Comparison of ENCODE assay signal across 1 cellular context in the genomic region with DNA sequence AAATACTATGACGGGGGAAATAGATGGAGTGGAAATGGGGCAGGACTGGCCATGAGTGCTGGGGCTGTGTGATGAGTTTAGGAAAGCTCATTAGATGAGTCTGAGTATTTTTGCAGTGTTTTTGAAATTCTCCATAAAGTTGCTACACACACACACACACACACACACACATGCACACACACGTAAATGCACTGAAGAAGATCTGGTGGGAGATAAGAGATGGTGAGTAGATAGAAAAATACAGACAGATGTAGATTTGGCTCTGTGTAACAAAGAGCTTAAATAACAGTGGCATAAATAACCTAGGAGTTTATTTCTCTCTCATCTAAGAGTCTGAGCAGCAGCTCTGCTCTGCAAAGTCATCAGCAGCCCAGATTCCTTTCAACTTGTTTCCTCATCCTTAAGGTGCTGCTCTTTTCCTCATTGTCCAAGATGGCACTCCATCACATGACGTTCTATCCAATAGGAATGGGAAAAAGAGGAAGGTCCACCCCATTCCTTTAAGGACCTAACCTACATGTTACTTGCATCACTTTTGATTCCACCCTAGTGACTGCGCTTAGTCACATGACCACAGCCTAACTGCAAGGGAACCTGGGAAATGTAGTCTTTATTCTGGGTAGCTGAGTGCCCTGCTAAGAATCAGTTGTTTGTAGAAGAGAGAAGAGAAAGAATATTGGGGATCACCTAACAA.
TF ChIP-seq lines count a peak whose summit lies in the region.

No MANE protein-coding gene starts in this region.

TF ChIP-seq in HepG2, 621 proteins besides CTCF, POLR2A, EP300 and RAD21 (continued from another document):
- TF ChIP-seq NCOA5 (CRISPR knock-in tag; IDR thresholded peaks at IDR 0.05): no peak
- TF ChIP-seq ZNF143 (CRISPR knock-in tag; IDR thresholded peaks at IDR 0.05): peak; percentile 86
- no peak for TF ChIP-seq ZNF326 (CRISPR knock-in tag; IDR thresholded peaks at IDR 0.05; ENCODE audit: borderline replicate concordance)
- TF ChIP-seq, protein P1, sequence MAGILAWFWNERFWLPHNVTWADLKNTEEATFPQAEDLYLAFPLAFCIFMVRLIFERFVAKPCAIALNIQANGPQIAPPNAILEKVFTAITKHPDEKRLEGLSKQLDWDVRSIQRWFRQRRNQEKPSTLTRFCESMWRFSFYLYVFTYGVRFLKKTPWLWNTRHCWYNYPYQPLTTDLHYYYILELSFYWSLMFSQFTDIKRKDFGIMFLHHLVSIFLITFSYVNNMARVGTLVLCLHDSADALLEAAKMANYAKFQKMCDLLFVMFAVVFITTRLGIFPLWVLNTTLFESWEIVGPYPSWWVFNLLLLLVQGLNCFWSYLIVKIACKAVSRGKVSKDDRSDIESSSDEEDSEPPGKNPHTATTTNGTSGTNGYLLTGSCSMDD (CRISPR knock-in tag; IDR thresholded peaks at IDR 0.05): no peak
- no peak for TF ChIP-seq CBX2 (IDR thresholded peaks at IDR 0.05; ENCODE audit: low read depth, low read length)
- no peak for TF ChIP-seq CBX2 (CRISPR knock-in tag; IDR thresholded peaks at IDR 0.05; ENCODE audit: low read depth)
- peak; percentile 96 for TF ChIP-seq THAP11 (CRISPR knock-in tag; IDR thresholded peaks at IDR 0.05)
- TF ChIP-seq HCFC1 (IDR thresholded peaks at IDR 0.05; ENCODE audit: low read depth, low read length): peak; percentile 53
